8 cellular contexts compared by ENCODE assay signal in genomic region chr12:6724409-6724797, GRCh38. TPM values are rescaled to one million over a fixed set of nuclear protein-coding genes. Genes with fewer than 3 reads are reported as not detected.
DNase-seq lines count a peak whose midpoint lies in the region; ATAC-seq and TF ChIP-seq lines count a peak whose summit lies in the region.

No MANE protein-coding gene starts in this region.

- no peaks in the 10 kb centered on the region for H3K9me3 Mint-ChIP-seq in endothelial cell (ENCODE audit: unreplicated experiment)
- H3K9me3 Mint-ChIP-seq in naive thymus-derived CD4-positive, alpha-beta T cell: peaks cover 0 to 3% (median 0%) of the 10 kb centered on the region in 11 donors

- ATAC-seq in GM18909 (IDR thresholded peaks at IDR 0.05; ENCODE audit: poor library complexity, unreplicated experiment) (peak; percentile 24), T-helper 17 cell (peak; percentile 14)
- ATAC-seq in naive thymus-derived CD4-positive, alpha-beta T cell: peak; percentile 13

- CTCF ChIA-PET in BJ (lab: Yijun Ruan, JAX): interaction anchor here (0.8 to 4.1 kb wide), 8 partner anchors 10 to 382 kb away, joined by 3 to 27 read pairs (median 6); partner anchors contain the start of genes MLF2 and TNFRSF1A
- CTCF ChIA-PET in naive thymus-derived CD4-positive, alpha-beta T cell (lab: Charles Lee): interaction anchor here (0.6 to 3.0 kb wide), 6 partner anchors 25 to 127 kb away, joined by 3 to 11 read pairs (median 4); partner anchors contain the start of genes CDCA3, USP5 and ZNF384

- no peak for DNase-seq in BJ (ENCODE audit: low read depth)
- DNase-seq in HK-2 (ENCODE audit: unreplicated experiment): peak; percentile 56
- no peak for DNase-seq in T-helper 17 cell
- peak; percentile 13 for DNase-seq in endothelial cell (ENCODE audit: low spot score)
- DNase-seq in naive thymus-derived CD4-positive, alpha-beta T cell: peak in 1 of 9 donors; percentile 39
- no peak for DNase-seq in cerebellar nuclear complex (lab: John Stamatoyannopoulos, UW)
- no peak for DNase-seq in NCI-H187 (lab: John Stamatoyannopoulos, UW)

- TF ChIP-seq CTCF in BJ (IDR thresholded peaks at IDR 0.05; ENCODE audit: insufficient read depth, low read depth, low read length) (no peak), endothelial cell (IDR thresholded peaks at IDR 0.05; ENCODE audit: unreplicated experiment) (no peak)

- H3K4me3 ChIP-seq in BJ (ENCODE audit: low read depth, low read length): peak overlapping the region; percentile 52
- peak overlapping the region; percentile 63 for H3K4me3 ChIP-seq in naive thymus-derived CD4-positive, alpha-beta T cell (ENCODE audit: low read length)

- H3K9me3 ChIP-seq in T-helper 17 cell (ENCODE audit: control insufficient read depth, low read length, poor library complexity, severe bottlenecking): no peaks in the 10 kb centered on the region
- no peaks in the 10 kb centered on the region for H3K9me3 ChIP-seq in naive thymus-derived CD4-positive, alpha-beta T cell (ENCODE audit: control insufficient read depth in 2 of 3, low read length in 3 of 3)

- H3K36me3 ChIP-seq in BJ (ENCODE audit: control insufficient read depth, insufficient read depth, low read length): peaks cover 4% of the 10 kb centered on the region
- peaks cover 9 to 21% (median 12%) of the 10 kb centered on the region in 3 experiments for H3K36me3 ChIP-seq in naive thymus-derived CD4-positive, alpha-beta T cell (ENCODE audit: control insufficient read depth in 2 of 3, insufficient read depth in 3 of 3, low read length in 3 of 3)

- peaks cover 10 to 11% of the 10 kb centered on the region in 2 donors for H3K4me1 ChIP-seq in naive thymus-derived CD4-positive, alpha-beta T cell (ENCODE audit: control insufficient read depth in 2 of 2, insufficient read depth in 2 of 2, low read length in 2 of 2)

- peak overlapping the region; percentile 93 for H3K4me3 Mint-ChIP-seq in T-helper 17 cell
- H3K4me3 Mint-ChIP-seq in endothelial cell (ENCODE audit: unreplicated experiment): peak overlapping the region; percentile 94
- H3K4me3 Mint-ChIP-seq in naive thymus-derived CD4-positive, alpha-beta T cell: peak overlapping the region; percentile 80 to 97 (median 92)

- peak overlapping the region; percentile 75 for H3K27ac ChIP-seq in naive thymus-derived CD4-positive, alpha-beta T cell (ENCODE audit: low read depth, low read length)

- H3K36me3 Mint-ChIP-seq in T-helper 17 cell (ENCODE audit: low read depth): no peaks in the 10 kb centered on the region
- peaks cover 9% of the 10 kb centered on the region for H3K36me3 Mint-ChIP-seq in endothelial cell (ENCODE audit: low read depth, unreplicated experiment)
- peaks cover 4 to 20% (median 8%) of the 10 kb centered on the region in 5 donors for H3K36me3 Mint-ChIP-seq in naive thymus-derived CD4-positive, alpha-beta T cell

- peak overlapping the region; percentile 94 for H3K27ac Mint-ChIP-seq in T-helper 17 cell
- peak overlapping the region; percentile 99 for H3K27ac Mint-ChIP-seq in endothelial cell (ENCODE audit: unreplicated experiment)
- H3K27ac Mint-ChIP-seq in naive thymus-derived CD4-positive, alpha-beta T cell: peak overlapping the region; percentile 90 to 98 (median 96)

- H3K27me3 Mint-ChIP-seq in T-helper 17 cell: no peaks in the 10 kb centered on the region
- H3K27me3 Mint-ChIP-seq in endothelial cell (ENCODE audit: unreplicated experiment): peaks cover 5% of the 10 kb centered on the region
- no peaks in the 10 kb centered on the region for H3K27me3 Mint-ChIP-seq in naive thymus-derived CD4-positive, alpha-beta T cell

- intact Hi-C loops in naive thymus-derived CD4-positive, alpha-beta T cell (cut with micrococcal nuclease): loop anchor here (1.0 to 2.0 kb wide), 14 partner anchors 21 to 294 kb away; partner anchors contain the start of genes CHD4 (in 2 of the 2), ING4 (in 2 of the 2), MLF2 (in 2 of the 2) and MRPL51 (in 2 of the 2)

- POLR2A ChIA-PET in BJ (lab: Charles Lee): interaction anchor here (0.7 to 1.2 kb wide), 3 partner anchors 29 to 171 kb away, joined by 3 to 19 read pairs (median 4); partner anchors contain the start of genes MLF2 and ZNF384
- POLR2A ChIA-PET in naive thymus-derived CD4-positive, alpha-beta T cell (lab: Charles Lee): interaction anchor here (0.6 to 3.6 kb wide), 28 partner anchors 8 to 453 kb away, joined by 3 to 67 read pairs (median 4); partner anchors contain the start of genes CD4, CDCA3, ENO2 and MLF2

- H3K4me1 Mint-ChIP-seq in T-helper 17 cell: peaks cover 25% of the 10 kb centered on the region
- peaks cover 26% of the 10 kb centered on the region for H3K4me1 Mint-ChIP-seq in endothelial cell (ENCODE audit: unreplicated experiment)
- peaks cover 24 to 34% (median 27%) of the 10 kb centered on the region in 7 donors for H3K4me1 Mint-ChIP-seq in naive thymus-derived CD4-positive, alpha-beta T cell

- no peaks in the 10 kb centered on the region for H3K27me3 ChIP-seq in BJ (ENCODE audit: control insufficient read depth, insufficient read depth, low read length)
- H3K27me3 ChIP-seq in naive thymus-derived CD4-positive, alpha-beta T cell (ENCODE audit: control insufficient read depth in 2 of 2, insufficient read depth in 2 of 2, low read length in 2 of 2): no peaks in the 10 kb centered on the region

RNA-seq across cellular contexts. Expression of gene COPS7A, which starts 0.6 kb away (rescaled TPM):
- polyA plus RNA-seq in BJ (2011; rRNA removed): 128 and 200 TPM in 2 replicates
- polyA minus RNA-seq in BJ (2011; rRNA and poly(A)+ RNA removed): 35.6 and 58.7 TPM in 2 replicates
- total RNA-seq in T-helper 17 cell: 10 to 100 TPM; 13.9 to 17.9 TPM
- total RNA-seq in endothelial cell (ENCODE audit: unreplicated experiment): 25.1 TPM
- total RNA-seq in naive thymus-derived CD4-positive, alpha-beta T cell: 10 to 100 TPM; 21.9 to 38.7 (median 30.1) TPM
- polyA plus RNA-seq in naive thymus-derived CD4-positive, alpha-beta T cell: 10 to 100 TPM; 43.0 to 48.0 TPM

RNA-seq across cellular contexts. Expression of gene PIANP, which starts 23.8 kb away (rescaled TPM):
- 0.44 and 0.59 TPM in 2 replicates for polyA plus RNA-seq in BJ (2011; rRNA removed)
- 0.24 and 1.3 TPM in 2 replicates for polyA minus RNA-seq in BJ (2011; rRNA and poly(A)+ RNA removed)
- 1 to 10 TPM; 1.3 to 1.9 TPM for total RNA-seq in T-helper 17 cell
- total RNA-seq in endothelial cell (ENCODE audit: unreplicated experiment): 2.0 TPM
- 1 to 10 TPM in 3 of 5 experiments, under 1 TPM in 1, not detected in 1; 0.64 to 1.7 (median 1.2) TPM for total RNA-seq in naive thymus-derived CD4-positive, alpha-beta T cell
- under 1 TPM; 0.22 to 0.53 TPM for polyA plus RNA-seq in naive thymus-derived CD4-positive, alpha-beta T cell

RNA-seq across cellular contexts. Expression of gene MLF2, which starts 28.5 kb away (rescaled TPM):
- 287 and 345 TPM in 2 replicates for polyA plus RNA-seq in BJ (2011; rRNA removed)
- polyA minus RNA-seq in BJ (2011; rRNA and poly(A)+ RNA removed): 107 and 132 TPM in 2 replicates
- total RNA-seq in T-helper 17 cell (100 to 1,000 TPM; 104 to 108 TPM), endothelial cell (ENCODE audit: unreplicated experiment) (118 TPM)
- total RNA-seq in naive thymus-derived CD4-positive, alpha-beta T cell: 100 to 1,000 TPM in 3 of 5 experiments, 10 to 100 TPM in 2; 84.6 to 141 (median 117) TPM
- polyA plus RNA-seq in naive thymus-derived CD4-positive, alpha-beta T cell: 100 to 1,000 TPM; 122 to 134 TPM

RNA-seq across cellular contexts. Expression of gene ZNF384, which starts 35.2 kb away (rescaled TPM):
- polyA plus RNA-seq in BJ (2011; rRNA removed): 38.8 and 57.0 TPM in 2 replicates
- polyA minus RNA-seq in BJ (2011; rRNA and poly(A)+ RNA removed): 48.7 and 60.5 TPM in 2 replicates
- total RNA-seq in T-helper 17 cell: 10 to 100 TPM; 62.9 to 66.3 TPM
- 85.2 TPM for total RNA-seq in endothelial cell (ENCODE audit: unreplicated experiment)
- total RNA-seq in naive thymus-derived CD4-positive, alpha-beta T cell: 10 to 100 TPM; 62.8 to 98.2 (median 85.4) TPM
- 10 to 100 TPM; 23.8 to 36.8 TPM for polyA plus RNA-seq in naive thymus-derived CD4-positive, alpha-beta T cell

RNA-seq across cellular contexts. Expression of gene PTMS, which starts 41.8 kb away (rescaled TPM):
- 234 and 241 TPM in 2 replicates for polyA plus RNA-seq in BJ (2011; rRNA removed)
- polyA minus RNA-seq in BJ (2011; rRNA and poly(A)+ RNA removed): 146 and 155 TPM in 2 replicates
- 10 to 100 TPM in 1 of 2 donors, 1 to 10 TPM in 1; 7.0 to 12.0 TPM for total RNA-seq in T-helper 17 cell
- 864 TPM for total RNA-seq in endothelial cell (ENCODE audit: unreplicated experiment)
- total RNA-seq in naive thymus-derived CD4-positive, alpha-beta T cell: 100 to 1,000 TPM in 1 of 5 experiments, 10 to 100 TPM in 1, 1 to 10 TPM in 3; 1.4 to 125 (median 3.5) TPM
- not detected for polyA plus RNA-seq in naive thymus-derived CD4-positive, alpha-beta T cell

Comparison
In these comparisons a context has a peak if more than half of its experiments do, and no peak if none do; other contexts are left out.
1. DNase-seq: peak in HK-2 (single experiment) and endothelial cell (single experiment); none in BJ (single experiment), T-helper 17 cell (0 of 3), cerebellar nuclear complex (0 of 2) and NCI-H187 (0 of 2).
2. Peak in every context shown above with its lines, with median percentiles within 50 percentile points of each other: ATAC-seq, H3K27ac Mint-ChIP-seq and H3K4me3 Mint-ChIP-seq.